Comparison of ENCODE assay signal across 25 cellular contexts in genomic region chr3:171442184-171442583, GRCh38.
"Had no signal": no experiment of that assay in that cellular context is flagged by ENCODE, and none has a peak within 500 bp of the region (broad histone marks: within the 10 kb centered on the region; RNA-seq: fewer than 3 reads in every experiment).

No MANE protein-coding gene starts in this region.

- H3K27me3 Mint-ChIP-seq: activated CD4-positive, alpha-beta memory T cell treated with anti-CD3 and anti-CD28 coated beads for 36 hours; effector memory CD8-positive, alpha-beta T cell; naive thymus-derived CD4-positive, alpha-beta T cell; progenitor cell of endocrine pancreas; stimulated activated memory B cell treated with anti-CD40 and anti-IgM and Interleukin-4, amounts not matched to agents 10 μg/mL and 1 μg/mL and 100 μg/mL, for 72 hours; T-helper 17 cell had no signal

- H3K4me1 ChIP-seq: ascending aorta, left lung, testis, vagina had no signal

- H3K36me3 ChIP-seq: ascending aorta, brain microvascular endothelial cell, heart right ventricle, left lung, sigmoid colon, vagina had no signal

- H3K4me3 Mint-ChIP-seq: activated CD4-positive, alpha-beta memory T cell treated with anti-CD3 and anti-CD28 coated beads for 36 hours; effector memory CD8-positive, alpha-beta T cell; neural crest cell; stimulated activated memory B cell treated with anti-CD40 and anti-IgM and Interleukin-4, amounts not matched to agents 10 μg/mL and 1 μg/mL and 100 μg/mL, for 72 hours; T-helper 17 cell had no signal

- H3K9me3 ChIP-seq: ascending aorta, heart right ventricle, left lung, sigmoid colon, testis, vagina had no signal

- H3K36me3 Mint-ChIP-seq: stimulated activated memory B cell treated with anti-CD40 and anti-IgM and Interleukin-4, amounts not matched to agents 10 μg/mL and 1 μg/mL and 100 μg/mL, for 72 hours had no signal

- H3K4me1 Mint-ChIP-seq: stimulated activated memory B cell treated with anti-CD40 and anti-IgM and Interleukin-4, amounts not matched to agents 10 μg/mL and 1 μg/mL and 100 μg/mL, for 72 hours had no signal

- H3K9me3 Mint-ChIP-seq: activated CD4-positive, alpha-beta memory T cell treated with anti-CD3 and anti-CD28 coated beads for 36 hours; activated naive CD4-positive, alpha-beta T cell treated with anti-CD3 and anti-CD28 coated beads, Interleukin-2, amount 50 U/mL, for 72 hours; effector memory CD8-positive, alpha-beta T cell; neural crest cell; stimulated activated memory B cell treated with anti-CD40 and anti-IgM and Interleukin-4, amounts not matched to agents 10 μg/mL and 1 μg/mL and 100 μg/mL, for 72 hours had no signal

- H3K27ac Mint-ChIP-seq: activated CD4-positive, alpha-beta memory T cell treated with anti-CD3 and anti-CD28 coated beads for 36 hours; activated naive CD4-positive, alpha-beta T cell treated with anti-CD3 and anti-CD28 coated beads, Interleukin-2, amount 50 U/mL, for 72 hours; effector memory CD8-positive, alpha-beta T cell; progenitor cell of endocrine pancreas; stimulated activated memory B cell treated with anti-CD40 and anti-IgM and Interleukin-4, amounts not matched to agents 10 μg/mL and 1 μg/mL and 100 μg/mL, for 72 hours; T-helper 17 cell had no signal

- H3K27me3 ChIP-seq: ascending aorta, brain microvascular endothelial cell, heart right ventricle, left lung, sigmoid colon, testis, vagina had no signal

- H3K4me3 ChIP-seq: ascending aorta, heart right ventricle, left lung, lung, sigmoid colon, smooth muscle cell, testis, vagina had no signal

- ATAC-seq: activated naive CD4-positive, alpha-beta T cell treated with anti-CD3 and anti-CD28 coated beads, Interleukin-2, amount 50 U/mL, for 72 hours; effector memory CD8-positive, alpha-beta T cell; naive thymus-derived CD4-positive, alpha-beta T cell; stimulated activated memory B cell treated with anti-CD40 and anti-IgM and Interleukin-4, amounts not matched to agents 10 μg/mL and 1 μg/mL and 100 μg/mL, for 72 hours; T-helper 17 cell had no signal

- H3K27ac ChIP-seq: ascending aorta, brain microvascular endothelial cell, epithelial cell of prostate, heart right ventricle, left lung, sigmoid colon, testis, vagina had no signal

- DNase-seq: activated CD4-positive, alpha-beta memory T cell treated with anti-CD3 and anti-CD28 coated beads for 36 hours; activated CD4-positive, alpha-beta T cell treated with anti-CD3 and anti-CD28 coated beads for 48 hours; activated gamma-delta T cell; brain microvascular endothelial cell; caudate nucleus; effector memory CD8-positive, alpha-beta T cell; heart right ventricle; kidney glomerular epithelial cell; left lung; naive thymus-derived CD4-positive, alpha-beta T cell; retina; sigmoid colon; stimulated activated CD4-positive, alpha-beta T cell treated with anti-CD3 and anti-CD28 coated beads, Interleukin-15, amount 100 ng/mL, for 24 hours; T-helper 17 cell; testis; trophoblast cell had no signal

- H3K4me2 ChIP-seq: smooth muscle cell had no signal
